ENCODE assay signal across 18 cellular contexts in the genomic region with DNA sequence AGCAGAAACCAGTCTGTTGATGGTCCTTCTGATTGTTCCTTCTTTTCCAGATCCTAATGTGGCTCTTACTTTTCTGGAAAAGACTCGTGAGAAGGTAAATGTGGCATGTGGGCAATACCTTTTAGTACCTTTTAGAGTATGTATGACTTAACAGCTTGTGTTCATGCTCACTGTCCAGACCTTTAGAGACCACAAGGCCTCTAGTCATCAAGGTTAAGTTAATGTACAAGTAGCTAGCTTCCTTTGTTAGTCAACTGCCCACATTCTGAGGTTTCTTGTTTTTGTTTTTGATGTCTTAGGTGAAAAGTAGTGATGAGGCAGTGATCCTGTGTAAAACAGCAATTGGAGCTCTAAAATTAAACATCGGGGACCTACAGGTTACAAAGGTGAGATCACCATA. TPM values are rescaled to one million over a fixed set of nuclear protein-coding genes. Genes with fewer than 3 reads are reported as not detected.
DNase-seq lines count a peak whose midpoint lies in the region; ATAC-seq and TF ChIP-seq lines count a peak whose summit lies in the region.
"Had no signal": no experiment of that assay in that cellular context is flagged by ENCODE, and none has a peak within 500 bp of the region (broad histone marks: within the 10 kb centered on the region; RNA-seq: fewer than 3 reads in every experiment).

No MANE protein-coding gene starts in this region.

- no peak for TF ChIP-seq CTCF in activated CD8-positive, alpha-beta T cell treated with anti-CD3 and anti-CD28 coated beads for 36 hours (IDR thresholded peaks at IDR 0.05)
- no peak for TF ChIP-seq CTCF in epithelial cell of proximal tubule (conservative IDR thresholded peaks at IDR 0.05; ENCODE audit: low read depth, low read length)

- CTCF ChIA-PET in activated CD8-positive, alpha-beta T cell treated with anti-CD3 and anti-CD28 coated beads, Interleukin-2, amount 10 ng/mL, durations not matched to agents 7 days and 5 days (lab: Charles Lee), result interaction anchor here (1.0 to 2.0 kb wide), 3 partner anchors 14 to 61 kb away, joined by 3 to 6 read pairs (median 6); no protein-coding TSS in a partner anchor
- CTCF ChIA-PET in activated CD8-positive, alpha-beta T cell treated with anti-CD3 and anti-CD28 coated beads for 36 hours (lab: Charles Lee), result interaction anchor here (1.3 kb wide), 1 partner anchor 9 kb away, joined by 5 read pairs; no protein-coding TSS in a partner anchor

- ATAC-seq in activated CD8-positive, alpha-beta T cell treated with anti-CD3 and anti-CD28 coated beads, Interleukin-2, amount 10 ng/mL, durations not matched to agents 7 days and 5 days, result no peak
- ATAC-seq in activated CD8-positive, alpha-beta T cell treated with anti-CD3 and anti-CD28 coated beads for 36 hours, result no peak
- peak; percentile 72 for ATAC-seq in activated T-helper 17 cell treated with anti-CD3 and anti-CD28 coated beads, Interleukin-2, amount 50 U/mL, for 72 hours (replicated peaks)
- no peak for ATAC-seq in GM21526 (IDR thresholded peaks at IDR 0.05; ENCODE audit: low FRiP score, unreplicated experiment)
- ATAC-seq: CD8-positive, alpha-beta T cell; GM23338 had no signal

- H3K9me3 Mint-ChIP-seq in T-helper 1 cell treated with Interleukin-12 subunit alpha and Interleukin-12 subunit beta and Interleukin-4 antibody, amounts not matched to agents 30 μg/mL and 1 μg/mL, for 36 hours, result no peaks in the 10 kb centered on the region
- no peaks in the 10 kb centered on the region for H3K9me3 Mint-ChIP-seq in activated CD8-positive, alpha-beta T cell treated with anti-CD3 and anti-CD28 coated beads, Interleukin-2, amount 10 ng/mL, durations not matched to agents 7 days and 5 days (ENCODE audit: insufficient read depth)
- H3K9me3 Mint-ChIP-seq in activated CD8-positive, alpha-beta T cell treated with anti-CD3 and anti-CD28 coated beads for 36 hours, result no peaks in the 10 kb centered on the region
- H3K9me3 Mint-ChIP-seq in activated T-helper 17 cell treated with anti-CD3 and anti-CD28 coated beads, Interleukin-2, amount 50 U/mL, for 72 hours, result no peaks in the 10 kb centered on the region
- H3K9me3 Mint-ChIP-seq: CD14-positive monocyte; CD8-positive, alpha-beta T cell; GM23338; H9 had no signal

- intact Hi-C loops in activated CD8-positive, alpha-beta T cell treated with anti-CD3 and anti-CD28 coated beads for 36 hours (cut with micrococcal nuclease), result no loop called here

- no peak overlapping the region for H3K4me3 ChIP-seq in epithelial cell of proximal tubule (ENCODE audit: low read depth, low read length)
- H3K4me3 ChIP-seq: GM23338 had no signal

- H3K4me3 Mint-ChIP-seq in T-helper 1 cell treated with Interleukin-12 subunit alpha and Interleukin-12 subunit beta and Interleukin-4 antibody, amounts not matched to agents 30 μg/mL and 1 μg/mL, for 36 hours, result no peak overlapping the region
- H3K4me3 Mint-ChIP-seq in activated CD8-positive, alpha-beta T cell treated with anti-CD3 and anti-CD28 coated beads, Interleukin-2, amount 10 ng/mL, durations not matched to agents 7 days and 5 days, result no peak overlapping the region
- no peak overlapping the region for H3K4me3 Mint-ChIP-seq in activated CD8-positive, alpha-beta T cell treated with anti-CD3 and anti-CD28 coated beads for 36 hours
- no peak overlapping the region for H3K4me3 Mint-ChIP-seq in activated T-helper 17 cell treated with anti-CD3 and anti-CD28 coated beads, Interleukin-2, amount 50 U/mL, for 72 hours
- H3K4me3 Mint-ChIP-seq: CD14-positive monocyte; CD8-positive, alpha-beta T cell; GM23338; H9 had no signal

- H3K4me1 Mint-ChIP-seq in T-helper 1 cell treated with Interleukin-12 subunit alpha and Interleukin-12 subunit beta and Interleukin-4 antibody, amounts not matched to agents 30 μg/mL and 1 μg/mL, for 36 hours (ENCODE audit: low read depth), result peaks cover 43% of the 10 kb centered on the region
- peaks cover 40% of the 10 kb centered on the region for H3K4me1 Mint-ChIP-seq in activated CD8-positive, alpha-beta T cell treated with anti-CD3 and anti-CD28 coated beads, Interleukin-2, amount 10 ng/mL, durations not matched to agents 7 days and 5 days (ENCODE audit: low read depth)
- peaks cover 42% of the 10 kb centered on the region for H3K4me1 Mint-ChIP-seq in activated CD8-positive, alpha-beta T cell treated with anti-CD3 and anti-CD28 coated beads for 36 hours (ENCODE audit: low read depth)
- H3K4me1 Mint-ChIP-seq in activated T-helper 17 cell treated with anti-CD3 and anti-CD28 coated beads, Interleukin-2, amount 50 U/mL, for 72 hours, result peaks cover 23% of the 10 kb centered on the region
- H3K4me1 Mint-ChIP-seq: GM23338, H9 had no signal

- H3K36me3 Mint-ChIP-seq in T-helper 1 cell treated with Interleukin-12 subunit alpha and Interleukin-12 subunit beta and Interleukin-4 antibody, amounts not matched to agents 30 μg/mL and 1 μg/mL, for 36 hours (ENCODE audit: low read depth), result peaks cover 57% of the 10 kb centered on the region
- peaks cover 77% of the 10 kb centered on the region for H3K36me3 Mint-ChIP-seq in activated CD8-positive, alpha-beta T cell treated with anti-CD3 and anti-CD28 coated beads, Interleukin-2, amount 10 ng/mL, durations not matched to agents 7 days and 5 days (ENCODE audit: low read depth)
- peaks cover 76% of the 10 kb centered on the region for H3K36me3 Mint-ChIP-seq in activated CD8-positive, alpha-beta T cell treated with anti-CD3 and anti-CD28 coated beads for 36 hours (ENCODE audit: low read depth)
- H3K36me3 Mint-ChIP-seq in activated T-helper 17 cell treated with anti-CD3 and anti-CD28 coated beads, Interleukin-2, amount 50 U/mL, for 72 hours (ENCODE audit: low read depth), result peaks cover 99% of the 10 kb centered on the region

- peak overlapping the region; percentile 77 for H3K27ac Mint-ChIP-seq in T-helper 1 cell treated with Interleukin-12 subunit alpha and Interleukin-12 subunit beta and Interleukin-4 antibody, amounts not matched to agents 30 μg/mL and 1 μg/mL, for 36 hours
- peak overlapping the region; percentile 21 for H3K27ac Mint-ChIP-seq in activated CD8-positive, alpha-beta T cell treated with anti-CD3 and anti-CD28 coated beads, Interleukin-2, amount 10 ng/mL, durations not matched to agents 7 days and 5 days
- H3K27ac Mint-ChIP-seq in activated CD8-positive, alpha-beta T cell treated with anti-CD3 and anti-CD28 coated beads for 36 hours, result no peak overlapping the region
- H3K27ac Mint-ChIP-seq in activated T-helper 17 cell treated with anti-CD3 and anti-CD28 coated beads, Interleukin-2, amount 50 U/mL, for 72 hours, result no peak overlapping the region
- H3K27ac Mint-ChIP-seq: CD8-positive, alpha-beta T cell; GM23338; H9 had no signal

- POLR2A ChIA-PET in activated CD8-positive, alpha-beta T cell treated with anti-CD3 and anti-CD28 coated beads, Interleukin-2, amount 10 ng/mL, durations not matched to agents 7 days and 5 days (lab: Charles Lee), result interaction anchor here (2.3 kb wide), 1 partner anchor 23 kb away, joined by 9 read pairs; no protein-coding TSS in a partner anchor
- POLR2A ChIA-PET in activated CD8-positive, alpha-beta T cell treated with anti-CD3 and anti-CD28 coated beads for 36 hours (lab: Charles Lee), result interaction anchor here (0.7 to 1.6 kb wide), 3 partner anchors 23 to 111 kb away, joined by 3 read pairs; no protein-coding TSS in a partner anchor

- no peak for DNase-seq in T-helper 1 cell
- DNase-seq in activated CD8-positive, alpha-beta T cell treated with anti-CD3 and anti-CD28 coated beads, Interleukin-2, amount 10 ng/mL, durations not matched to agents 7 days and 5 days, result no peak
- no peak for DNase-seq in activated CD8-positive, alpha-beta T cell treated with anti-CD3 and anti-CD28 coated beads for 36 hours
- DNase-seq in epithelial cell of proximal tubule (ENCODE audit: low read depth), result peak; percentile 26
- no peak for DNase-seq in NOMO-1 treated with dmso at 0.1 percent for 144 hours (lab: John Stamatoyannopoulos, UW; ENCODE audit: unreplicated experiment)
- DNase-seq: CD8-positive, alpha-beta T cell; COR-L47; DMS153; DND-41; GDM1; H9 had no signal

- no peaks in the 10 kb centered on the region for H3K27me3 Mint-ChIP-seq in T-helper 1 cell treated with Interleukin-12 subunit alpha and Interleukin-12 subunit beta and Interleukin-4 antibody, amounts not matched to agents 30 μg/mL and 1 μg/mL, for 36 hours (ENCODE audit: low read depth)
- H3K27me3 Mint-ChIP-seq in activated CD8-positive, alpha-beta T cell treated with anti-CD3 and anti-CD28 coated beads, Interleukin-2, amount 10 ng/mL, durations not matched to agents 7 days and 5 days (ENCODE audit: low read depth), result no peaks in the 10 kb centered on the region
- H3K27me3 Mint-ChIP-seq in activated CD8-positive, alpha-beta T cell treated with anti-CD3 and anti-CD28 coated beads for 36 hours, result no peaks in the 10 kb centered on the region
- no peaks in the 10 kb centered on the region for H3K27me3 Mint-ChIP-seq in activated T-helper 17 cell treated with anti-CD3 and anti-CD28 coated beads, Interleukin-2, amount 50 U/mL, for 72 hours

RNA-seq across cellular contexts. Expression of a gene that starts 7.6 kb away (rescaled TPM):
- 100 to 1,000 TPM; 164 to 173 TPM for total RNA-seq in activated CD8-positive, alpha-beta T cell treated with anti-CD3 and anti-CD28 coated beads, Interleukin-2, amount 10 ng/mL, durations not matched to agents 7 days and 5 days
- 100 to 1,000 TPM; 220 to 228 TPM for total RNA-seq in activated CD8-positive, alpha-beta T cell treated with anti-CD3 and anti-CD28 coated beads for 36 hours
- 100 to 1,000 TPM; 153 to 211 TPM for total RNA-seq in activated T-helper 17 cell treated with anti-CD3 and anti-CD28 coated beads, Interleukin-2, amount 50 U/mL, for 72 hours
- 222 and 249 TPM in 2 replicates for total RNA-seq in epithelial cell of proximal tubule

RNA-seq across cellular contexts. Expression of a gene that starts 8.2 kb away (rescaled TPM):
- 10 to 100 TPM; 13.1 to 15.0 TPM for total RNA-seq in activated CD8-positive, alpha-beta T cell treated with anti-CD3 and anti-CD28 coated beads, Interleukin-2, amount 10 ng/mL, durations not matched to agents 7 days and 5 days
- 10 to 100 TPM; 27.7 to 32.1 TPM for total RNA-seq in activated CD8-positive, alpha-beta T cell treated with anti-CD3 and anti-CD28 coated beads for 36 hours
- total RNA-seq in activated T-helper 17 cell treated with anti-CD3 and anti-CD28 coated beads, Interleukin-2, amount 50 U/mL, for 72 hours, result 10 to 100 TPM; 16.5 to 48.5 TPM
- 5.5 and 11.8 TPM in 2 replicates for total RNA-seq in epithelial cell of proximal tubule

RNA-seq across cellular contexts. Expression of a gene that starts 33.8 kb away (rescaled TPM):
- total RNA-seq in activated CD8-positive, alpha-beta T cell treated with anti-CD3 and anti-CD28 coated beads, Interleukin-2, amount 10 ng/mL, durations not matched to agents 7 days and 5 days, result 10 to 100 TPM; 29.7 to 30.8 TPM
- total RNA-seq in activated CD8-positive, alpha-beta T cell treated with anti-CD3 and anti-CD28 coated beads for 36 hours, result 1 to 10 TPM; 3.3 to 3.4 TPM
- 1 to 10 TPM in 1 of 2 donors, under 1 TPM in 1; 0.43 to 2.2 TPM for total RNA-seq in activated T-helper 17 cell treated with anti-CD3 and anti-CD28 coated beads, Interleukin-2, amount 50 U/mL, for 72 hours
- total RNA-seq in epithelial cell of proximal tubule, result not detected in 2 replicates
- total RNA-seq: A673, H9, HT-29 had no signal

RNA-seq across cellular contexts. Expression of a gene that starts 36.9 kb away (rescaled TPM):
- 100 to 1,000 TPM; 121 to 126 TPM for total RNA-seq in activated CD8-positive, alpha-beta T cell treated with anti-CD3 and anti-CD28 coated beads, Interleukin-2, amount 10 ng/mL, durations not matched to agents 7 days and 5 days
- total RNA-seq in activated CD8-positive, alpha-beta T cell treated with anti-CD3 and anti-CD28 coated beads for 36 hours, result 100 to 1,000 TPM in 1 of 2 experiments, 10 to 100 TPM in 1; 96.5 to 108 TPM
- 100 to 1,000 TPM; 118 to 139 TPM for total RNA-seq in activated T-helper 17 cell treated with anti-CD3 and anti-CD28 coated beads, Interleukin-2, amount 50 U/mL, for 72 hours
- total RNA-seq in epithelial cell of proximal tubule, result 116 and 143 TPM in 2 replicates

RNA-seq across cellular contexts. Expression of a gene that starts 37.2 kb away (rescaled TPM):
- total RNA-seq in activated CD8-positive, alpha-beta T cell treated with anti-CD3 and anti-CD28 coated beads, Interleukin-2, amount 10 ng/mL, durations not matched to agents 7 days and 5 days, result 10 to 100 TPM; 33.8 to 34.2 TPM
- total RNA-seq in activated CD8-positive, alpha-beta T cell treated with anti-CD3 and anti-CD28 coated beads for 36 hours, result 10 to 100 TPM; 58.4 to 68.9 TPM
- 10 to 100 TPM; 32.5 to 84.3 TPM for total RNA-seq in activated T-helper 17 cell treated with anti-CD3 and anti-CD28 coated beads, Interleukin-2, amount 50 U/mL, for 72 hours
- total RNA-seq in epithelial cell of proximal tubule, result 15.2 and 23.7 TPM in 2 replicates

Comparison
In these comparisons a context has a peak if more than half of its experiments do, and no peak if none do; other contexts are left out.
1. H3K27ac Mint-ChIP-seq: peak in T-helper 1 cell treated with Interleukin-12 subunit alpha and Interleukin-12 subunit beta and Interleukin-4 antibody, amounts not matched to agents 30 μg/mL and 1 μg/mL, for 36 hours (single experiment) and activated CD8-positive, alpha-beta T cell treated with anti-CD3 and anti-CD28 coated beads, Interleukin-2, amount 10 ng/mL, durations not matched to agents 7 days and 5 days (single experiment); none in activated CD8-positive, alpha-beta T cell treated with anti-CD3 and anti-CD28 coated beads for 36 hours (single experiment) and activated T-helper 17 cell treated with anti-CD3 and anti-CD28 coated beads, Interleukin-2, amount 50 U/mL, for 72 hours (single experiment).
2. RNA of a gene that starts 33.8 kb away (total RNA-seq): 29.7 to 30.8 TPM in activated CD8-positive, alpha-beta T cell treated with anti-CD3 and anti-CD28 coated beads, Interleukin-2, amount 10 ng/mL, durations not matched to agents 7 days and 5 days; 3.3 to 3.4 TPM in activated CD8-positive, alpha-beta T cell treated with anti-CD3 and anti-CD28 coated beads for 36 hours, 0.43 to 2.2 TPM in activated T-helper 17 cell treated with anti-CD3 and anti-CD28 coated beads, Interleukin-2, amount 50 U/mL, for 72 hours and not detected in epithelial cell of proximal tubule; every median in the first group is over 4 times any median in the second.